ENCODE assay signal across 1 cellular context in the genomic region with DNA sequence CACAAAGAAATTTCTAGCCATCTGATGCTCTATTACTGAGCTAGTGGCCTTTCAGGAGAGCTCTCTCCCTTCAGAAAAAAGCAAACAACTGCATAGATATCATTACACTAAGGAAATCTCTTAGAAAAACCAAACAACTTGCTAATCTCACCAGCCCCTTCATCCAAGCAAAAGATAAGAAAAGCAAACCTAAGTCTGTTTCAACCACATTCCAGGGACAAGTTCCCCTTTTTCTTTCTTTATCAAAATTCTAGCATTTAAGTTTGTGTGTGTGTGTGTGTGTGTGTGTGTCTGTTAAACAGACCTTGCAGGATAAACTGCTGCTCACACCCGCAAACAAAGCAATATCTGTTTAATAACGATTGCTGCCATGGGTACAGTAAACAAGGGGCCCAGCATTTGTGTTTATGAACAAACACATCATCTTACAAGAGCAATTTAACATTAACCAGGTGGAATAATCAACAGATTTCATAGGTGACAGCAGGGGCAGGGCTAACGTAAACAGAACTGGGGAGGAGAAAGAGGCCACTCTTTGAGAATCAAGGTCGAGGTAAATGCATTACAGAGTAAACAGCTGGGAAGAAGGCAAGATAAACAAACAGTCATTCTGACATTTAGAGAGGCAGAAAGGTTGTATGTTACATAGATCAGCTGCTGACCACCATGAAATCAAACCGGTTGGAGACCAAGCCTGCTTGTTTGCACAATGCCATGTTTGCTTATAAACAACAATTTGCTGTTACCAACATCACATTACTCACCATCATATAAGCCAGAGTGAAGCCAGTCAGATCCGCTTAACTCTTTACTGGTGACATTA.
A peak's percentile ranks its signal among the peaks of the same experiment; 100 is the strongest.
TF ChIP-seq lines count a peak whose summit lies in the region.

No MANE protein-coding gene starts in this region.

TF ChIP-seq in HepG2, 621 proteins besides CTCF, POLR2A, EP300 and RAD21 (continued from another document and continues in another):
- TF ChIP-seq, protein P1, sequence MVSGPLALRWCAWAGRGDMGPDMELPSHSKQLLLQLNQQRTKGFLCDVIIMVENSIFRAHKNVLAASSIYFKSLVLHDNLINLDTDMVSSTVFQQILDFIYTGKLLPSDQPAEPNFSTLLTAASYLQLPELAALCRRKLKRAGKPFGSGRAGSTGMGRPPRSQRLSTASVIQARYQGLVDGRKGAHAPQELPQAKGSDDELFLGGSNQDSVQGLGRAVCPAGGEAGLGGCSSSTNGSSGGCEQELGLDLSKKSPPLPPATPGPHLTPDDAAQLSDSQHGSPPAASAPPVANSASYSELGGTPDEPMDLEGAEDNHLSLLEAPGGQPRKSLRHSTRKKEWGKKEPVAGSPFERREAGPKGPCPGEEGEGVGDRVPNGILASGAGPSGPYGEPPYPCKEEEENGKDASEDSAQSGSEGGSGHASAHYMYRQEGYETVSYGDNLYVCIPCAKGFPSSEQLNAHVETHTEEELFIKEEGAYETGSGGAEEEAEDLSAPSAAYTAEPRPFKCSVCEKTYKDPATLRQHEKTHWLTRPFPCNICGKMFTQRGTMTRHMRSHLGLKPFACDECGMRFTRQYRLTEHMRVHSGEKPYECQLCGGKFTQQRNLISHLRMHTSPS (CRISPR knock-in tag; IDR thresholded peaks at IDR 0.05; ENCODE audit: low read depth) = no peak
- TF ChIP-seq MZF1 (CRISPR knock-in tag; IDR thresholded peaks at IDR 0.05; ENCODE audit: borderline replicate concordance) = no peak
- TF ChIP-seq SIN3B (IDR thresholded peaks at IDR 0.05; ENCODE audit: low read length) = no peak
- no peak; the same call in 1 of the 2 replicates for TF ChIP-seq NFATC3 (CRISPR knock-in tag; IDR thresholded peaks at IDR 0.05)
- peak; percentile 95 for TF ChIP-seq NCOA2 (CRISPR knock-in tag; IDR thresholded peaks at IDR 0.05)
- no peak for TF ChIP-seq PRPF4 (IDR thresholded peaks at IDR 0.05; ENCODE audit: low read depth, low read length, poor library complexity, severe bottlenecking)
- no peak for TF ChIP-seq ZNF629 (CRISPR knock-in tag; conservative IDR thresholded peaks at IDR 0.05)
- TF ChIP-seq, protein P2, sequence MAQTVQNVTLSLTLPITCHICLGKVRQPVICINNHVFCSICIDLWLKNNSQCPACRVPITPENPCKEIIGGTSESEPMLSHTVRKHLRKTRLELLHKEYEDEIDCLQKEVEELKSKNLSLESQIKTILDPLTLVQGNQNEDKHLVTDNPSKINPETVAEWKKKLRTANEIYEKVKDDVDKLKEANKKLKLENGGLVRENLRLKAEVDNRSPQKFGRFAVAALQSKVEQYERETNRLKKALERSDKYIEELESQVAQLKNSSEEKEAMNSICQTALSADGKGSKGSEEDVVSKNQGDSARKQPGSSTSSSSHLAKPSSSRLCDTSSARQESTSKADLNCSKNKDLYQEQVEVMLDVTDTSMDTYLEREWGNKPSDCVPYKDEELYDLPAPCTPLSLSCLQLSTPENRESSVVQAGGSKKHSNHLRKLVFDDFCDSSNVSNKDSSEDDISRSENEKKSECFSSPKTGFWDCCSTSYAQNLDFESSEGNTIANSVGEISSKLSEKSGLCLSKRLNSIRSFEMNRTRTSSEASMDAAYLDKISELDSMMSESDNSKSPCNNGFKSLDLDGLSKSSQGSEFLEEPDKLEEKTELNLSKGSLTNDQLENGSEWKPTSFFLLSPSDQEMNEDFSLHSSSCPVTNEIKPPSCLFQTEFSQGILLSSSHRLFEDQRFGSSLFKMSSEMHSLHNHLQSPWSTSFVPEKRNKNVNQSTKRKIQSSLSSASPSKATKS (CRISPR knock-in tag; IDR thresholded peaks at IDR 0.05) = peak; percentile 88; the same call in 1 of the 2 replicates
- no peak for TF ChIP-seq RAD51 (IDR thresholded peaks at IDR 0.05; ENCODE audit: borderline replicate concordance)
- no peak for TF ChIP-seq KLF9 (CRISPR knock-in tag; IDR thresholded peaks at IDR 0.05; ENCODE audit: low read depth)
- peak; percentile 33; the same call in 1 of the 2 replicates for TF ChIP-seq SMC3 (IDR thresholded peaks at IDR 0.05; ENCODE audit: low read length)
- TF ChIP-seq, protein P3, sequence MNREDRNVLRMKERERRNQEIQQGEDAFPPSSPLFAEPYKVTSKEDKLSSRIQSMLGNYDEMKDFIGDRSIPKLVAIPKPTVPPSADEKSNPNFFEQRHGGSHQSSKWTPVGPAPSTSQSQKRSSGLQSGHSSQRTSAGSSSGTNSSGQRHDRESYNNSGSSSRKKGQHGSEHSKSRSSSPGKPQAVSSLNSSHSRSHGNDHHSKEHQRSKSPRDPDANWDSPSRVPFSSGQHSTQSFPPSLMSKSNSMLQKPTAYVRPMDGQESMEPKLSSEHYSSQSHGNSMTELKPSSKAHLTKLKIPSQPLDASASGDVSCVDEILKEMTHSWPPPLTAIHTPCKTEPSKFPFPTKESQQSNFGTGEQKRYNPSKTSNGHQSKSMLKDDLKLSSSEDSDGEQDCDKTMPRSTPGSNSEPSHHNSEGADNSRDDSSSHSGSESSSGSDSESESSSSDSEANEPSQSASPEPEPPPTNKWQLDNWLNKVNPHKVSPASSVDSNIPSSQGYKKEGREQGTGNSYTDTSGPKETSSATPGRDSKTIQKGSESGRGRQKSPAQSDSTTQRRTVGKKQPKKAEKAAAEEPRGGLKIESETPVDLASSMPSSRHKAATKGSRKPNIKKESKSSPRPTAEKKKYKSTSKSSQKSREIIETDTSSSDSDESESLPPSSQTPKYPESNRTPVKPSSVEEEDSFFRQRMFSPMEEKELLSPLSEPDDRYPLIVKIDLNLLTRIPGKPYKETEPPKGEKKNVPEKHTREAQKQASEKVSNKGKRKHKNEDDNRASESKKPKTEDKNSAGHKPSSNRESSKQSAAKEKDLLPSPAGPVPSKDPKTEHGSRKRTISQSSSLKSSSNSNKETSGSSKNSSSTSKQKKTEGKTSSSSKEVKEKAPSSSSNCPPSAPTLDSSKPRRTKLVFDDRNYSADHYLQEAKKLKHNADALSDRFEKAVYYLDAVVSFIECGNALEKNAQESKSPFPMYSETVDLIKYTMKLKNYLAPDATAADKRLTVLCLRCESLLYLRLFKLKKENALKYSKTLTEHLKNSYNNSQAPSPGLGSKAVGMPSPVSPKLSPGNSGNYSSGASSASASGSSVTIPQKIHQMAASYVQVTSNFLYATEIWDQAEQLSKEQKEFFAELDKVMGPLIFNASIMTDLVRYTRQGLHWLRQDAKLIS (CRISPR knock-in tag; IDR thresholded peaks at IDR 0.05) = 0 out of 2 replicates have a peak, but pooled peaks have one; percentile 30
- TF ChIP-seq ARNT (IDR thresholded peaks at IDR 0.05) = no peak
- peak; percentile 89 for TF ChIP-seq FOSL2 (CRISPR knock-in tag; IDR thresholded peaks at IDR 0.05)
- TF ChIP-seq, protein P4, sequence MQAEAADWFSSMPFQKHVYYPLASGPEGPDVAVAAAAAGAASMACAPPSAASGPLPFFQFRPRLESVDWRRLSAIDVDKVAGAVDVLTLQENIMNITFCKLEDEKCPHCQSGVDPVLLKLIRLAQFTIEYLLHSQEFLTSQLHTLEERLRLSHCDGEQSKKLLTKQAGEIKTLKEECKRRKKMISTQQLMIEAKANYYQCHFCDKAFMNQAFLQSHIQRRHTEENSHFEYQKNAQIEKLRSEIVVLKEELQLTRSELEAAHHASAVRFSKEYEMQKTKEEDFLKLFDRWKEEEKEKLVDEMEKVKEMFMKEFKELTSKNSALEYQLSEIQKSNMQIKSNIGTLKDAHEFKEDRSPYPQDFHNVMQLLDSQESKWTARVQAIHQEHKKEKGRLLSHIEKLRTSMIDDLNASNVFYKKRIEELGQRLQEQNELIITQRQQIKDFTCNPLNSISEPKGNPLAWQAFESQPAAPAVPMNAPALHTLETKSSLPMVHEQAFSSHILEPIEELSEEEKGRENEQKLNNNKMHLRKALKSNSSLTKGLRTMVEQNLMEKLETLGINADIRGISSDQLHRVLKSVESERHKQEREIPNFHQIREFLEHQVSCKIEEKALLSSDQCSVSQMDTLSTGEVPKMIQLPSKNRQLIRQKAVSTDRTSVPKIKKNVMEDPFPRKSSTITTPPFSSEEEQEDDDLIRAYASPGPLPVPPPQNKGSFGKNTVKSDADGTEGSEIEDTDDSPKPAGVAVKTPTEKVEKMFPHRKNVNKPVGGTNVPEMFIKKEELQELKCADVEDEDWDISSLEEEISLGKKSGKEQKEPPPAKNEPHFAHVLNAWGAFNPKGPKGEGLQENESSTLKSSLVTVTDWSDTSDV (CRISPR knock-in tag; IDR thresholded peaks at IDR 0.05) = no peak
- no peak for TF ChIP-seq RBAK (CRISPR knock-in tag; IDR thresholded peaks at IDR 0.05)
- peak; percentile 58; the same call in 1 of the 2 replicates for TF ChIP-seq TRIM24 (CRISPR knock-in tag; IDR thresholded peaks at IDR 0.05)
- no peak for TF ChIP-seq TEAD2 (CRISPR knock-in tag; IDR thresholded peaks at IDR 0.05)
- no peak for TF ChIP-seq ZBTB21 (CRISPR knock-in tag; IDR thresholded peaks at IDR 0.05)
- peak; percentile 80; the same call in 1 of the 2 replicates for TF ChIP-seq ZSCAN9 (CRISPR knock-in tag; IDR thresholded peaks at IDR 0.05; ENCODE audit: borderline replicate concordance)
- TF ChIP-seq ZNF44 (CRISPR knock-in tag; IDR thresholded peaks at IDR 0.05) = no peak
- TF ChIP-seq FOXA1 (IDR thresholded peaks at IDR 0.05) = peak; percentile 99
- TF ChIP-seq FOXA1 (CRISPR knock-in tag; IDR thresholded peaks at IDR 0.05) = peak; percentile 97
- peak; percentile 84 for TF ChIP-seq ZNF317 (CRISPR knock-in tag; IDR thresholded peaks at IDR 0.05)
- peak; percentile 75; the same call in 1 of the 2 replicates for TF ChIP-seq JUND (CRISPR knock-in tag; IDR thresholded peaks at IDR 0.05)
- TF ChIP-seq RNF2 (conservative IDR thresholded peaks at IDR 0.05; ENCODE audit: low read depth) = no peak
- TF ChIP-seq ZNF382 (CRISPR knock-in tag; IDR thresholded peaks at IDR 0.05; ENCODE audit: borderline replicate concordance) = no peak
- no peak for TF ChIP-seq WIZ (CRISPR knock-in tag; IDR thresholded peaks at IDR 0.05)
- TF ChIP-seq ZC3H13 (CRISPR knock-in tag; IDR thresholded peaks at IDR 0.05) = 0 out of 2 replicates have a peak, but pooled peaks have one; percentile 44
- TF ChIP-seq SAFB2 (CRISPR knock-in tag; IDR thresholded peaks at IDR 0.05; ENCODE audit: borderline replicate concordance, low read depth) = no peak
- TF ChIP-seq ZNF230 (CRISPR knock-in tag; IDR thresholded peaks at IDR 0.05) = 0 out of 2 replicates have a peak, but pooled peaks have one; percentile 23
- no peak for TF ChIP-seq ZSCAN20 (CRISPR knock-in tag; IDR thresholded peaks at IDR 0.05; ENCODE audit: borderline replicate concordance)
- TF ChIP-seq, protein P5, sequence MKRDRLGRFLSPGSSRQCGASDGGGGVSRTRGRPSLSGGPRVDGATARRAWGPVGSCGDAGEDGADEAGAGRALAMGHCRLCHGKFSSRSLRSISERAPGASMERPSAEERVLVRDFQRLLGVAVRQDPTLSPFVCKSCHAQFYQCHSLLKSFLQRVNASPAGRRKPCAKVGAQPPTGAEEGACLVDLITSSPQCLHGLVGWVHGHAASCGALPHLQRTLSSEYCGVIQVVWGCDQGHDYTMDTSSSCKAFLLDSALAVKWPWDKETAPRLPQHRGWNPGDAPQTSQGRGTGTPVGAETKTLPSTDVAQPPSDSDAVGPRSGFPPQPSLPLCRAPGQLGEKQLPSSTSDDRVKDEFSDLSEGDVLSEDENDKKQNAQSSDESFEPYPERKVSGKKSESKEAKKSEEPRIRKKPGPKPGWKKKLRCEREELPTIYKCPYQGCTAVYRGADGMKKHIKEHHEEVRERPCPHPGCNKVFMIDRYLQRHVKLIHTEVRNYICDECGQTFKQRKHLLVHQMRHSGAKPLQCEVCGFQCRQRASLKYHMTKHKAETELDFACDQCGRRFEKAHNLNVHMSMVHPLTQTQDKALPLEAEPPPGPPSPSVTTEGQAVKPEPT (CRISPR knock-in tag; IDR thresholded peaks at IDR 0.05; ENCODE audit: low read depth) = 0 out of 2 replicates have a peak, but pooled peaks have one; percentile 54
- TF ChIP-seq IKZF1 (IDR thresholded peaks at IDR 0.05) = no peak
- TF ChIP-seq JUNB (CRISPR knock-in tag; IDR thresholded peaks at IDR 0.05; ENCODE audit: borderline replicate concordance) = peak; percentile 81
- no peak for TF ChIP-seq ZSCAN12 (CRISPR knock-in tag; IDR thresholded peaks at IDR 0.05)
- TF ChIP-seq, protein P6, sequence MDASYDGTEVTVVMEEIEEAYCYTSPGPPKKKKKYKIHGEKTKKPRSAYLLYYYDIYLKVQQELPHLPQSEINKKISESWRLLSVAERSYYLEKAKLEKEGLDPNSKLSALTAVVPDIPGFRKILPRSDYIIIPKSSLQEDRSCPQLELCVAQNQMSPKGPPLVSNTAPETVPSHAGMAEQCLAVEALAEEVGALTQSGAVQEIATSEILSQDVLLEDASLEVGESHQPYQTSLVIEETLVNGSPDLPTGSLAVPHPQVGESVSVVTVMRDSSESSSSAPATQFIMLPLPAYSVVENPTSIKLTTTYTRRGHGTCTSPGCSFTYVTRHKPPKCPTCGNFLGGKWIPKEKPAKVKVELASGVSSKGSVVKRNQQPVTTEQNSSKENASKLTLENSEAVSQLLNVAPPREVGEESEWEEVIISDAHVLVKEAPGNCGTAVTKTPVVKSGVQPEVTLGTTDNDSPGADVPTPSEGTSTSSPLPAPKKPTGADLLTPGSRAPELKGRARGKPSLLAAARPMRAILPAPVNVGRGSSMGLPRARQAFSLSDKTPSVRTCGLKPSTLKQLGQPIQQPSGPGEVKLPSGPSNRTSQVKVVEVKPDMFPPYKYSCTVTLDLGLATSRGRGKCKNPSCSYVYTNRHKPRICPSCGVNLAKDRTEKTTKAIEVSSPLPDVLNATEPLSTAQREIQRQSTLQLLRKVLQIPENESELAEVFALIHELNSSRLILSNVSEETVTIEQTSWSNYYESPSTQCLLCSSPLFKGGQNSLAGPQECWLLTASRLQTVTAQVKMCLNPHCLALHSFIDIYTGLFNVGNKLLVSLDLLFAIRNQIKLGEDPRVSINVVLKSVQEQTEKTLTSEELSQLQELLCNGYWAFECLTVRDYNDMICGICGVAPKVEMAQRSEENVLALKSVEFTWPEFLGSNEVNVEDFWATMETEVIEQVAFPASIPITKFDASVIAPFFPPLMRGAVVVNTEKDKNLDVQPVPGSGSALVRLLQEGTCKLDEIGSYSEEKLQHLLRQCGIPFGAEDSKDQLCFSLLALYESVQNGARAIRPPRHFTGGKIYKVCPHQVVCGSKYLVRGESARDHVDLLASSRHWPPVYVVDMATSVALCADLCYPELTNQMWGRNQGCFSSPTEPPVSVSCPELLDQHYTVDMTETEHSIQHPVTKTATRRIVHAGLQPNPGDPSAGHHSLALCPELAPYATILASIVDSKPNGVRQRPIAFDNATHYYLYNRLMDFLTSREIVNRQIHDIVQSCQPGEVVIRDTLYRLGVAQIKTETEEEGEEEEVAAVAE (CRISPR knock-in tag; IDR thresholded peaks at IDR 0.05; ENCODE audit: borderline replicate concordance) = no peak; the same call in 1 of the 2 replicates
- TF ChIP-seq, protein P7, sequence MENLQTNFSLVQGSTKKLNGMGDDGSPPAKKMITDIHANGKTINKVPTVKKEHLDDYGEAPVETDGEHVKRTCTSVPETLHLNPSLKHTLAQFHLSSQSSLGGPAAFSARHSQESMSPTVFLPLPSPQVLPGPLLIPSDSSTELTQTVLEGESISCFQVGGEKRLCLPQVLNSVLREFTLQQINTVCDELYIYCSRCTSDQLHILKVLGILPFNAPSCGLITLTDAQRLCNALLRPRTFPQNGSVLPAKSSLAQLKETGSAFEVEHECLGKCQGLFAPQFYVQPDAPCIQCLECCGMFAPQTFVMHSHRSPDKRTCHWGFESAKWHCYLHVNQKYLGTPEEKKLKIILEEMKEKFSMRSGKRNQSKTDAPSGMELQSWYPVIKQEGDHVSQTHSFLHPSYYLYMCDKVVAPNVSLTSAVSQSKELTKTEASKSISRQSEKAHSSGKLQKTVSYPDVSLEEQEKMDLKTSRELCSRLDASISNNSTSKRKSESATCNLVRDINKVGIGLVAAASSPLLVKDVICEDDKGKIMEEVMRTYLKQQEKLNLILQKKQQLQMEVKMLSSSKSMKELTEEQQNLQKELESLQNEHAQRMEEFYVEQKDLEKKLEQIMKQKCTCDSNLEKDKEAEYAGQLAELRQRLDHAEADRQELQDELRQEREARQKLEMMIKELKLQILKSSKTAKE (CRISPR knock-in tag; IDR thresholded peaks at IDR 0.05; ENCODE audit: borderline replicate concordance) = peak; percentile 92
